In the genomic region with DNA sequence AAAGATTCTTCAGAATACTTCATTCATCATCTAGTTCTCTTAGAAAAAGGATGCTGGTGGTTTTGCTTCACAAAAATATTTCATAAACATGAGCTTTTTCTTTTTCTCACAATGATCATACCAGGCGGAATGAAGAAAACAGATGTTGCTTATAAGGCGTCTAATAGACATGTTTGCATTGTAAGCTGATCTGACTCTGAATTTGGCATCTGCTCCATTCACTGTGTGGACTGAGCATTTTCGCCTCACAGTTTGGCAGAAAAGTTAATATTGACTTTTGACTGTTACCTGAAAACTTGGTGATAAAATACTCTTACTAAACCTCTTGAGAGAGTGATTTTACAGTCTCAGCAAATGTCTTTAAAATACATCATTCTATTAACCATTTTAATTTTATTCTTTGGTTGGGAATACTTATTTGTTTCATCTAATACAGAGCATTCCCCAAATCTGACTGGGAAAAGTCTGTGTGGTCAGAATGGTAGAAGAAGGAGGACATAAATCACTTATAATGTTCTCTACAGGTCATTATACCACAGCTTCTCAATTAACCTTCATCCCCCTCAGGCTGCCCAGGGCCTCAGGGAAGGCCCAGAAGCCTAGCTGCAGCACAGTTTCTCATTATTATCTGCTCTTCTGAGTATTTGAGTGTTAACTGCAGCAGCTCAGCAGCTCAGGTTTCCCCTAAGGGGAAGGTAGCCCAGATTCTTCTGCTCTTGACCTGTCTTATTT, we compare ENCODE assay signal across 16 cellular contexts.
DNase-seq lines count a peak whose midpoint lies in the region; ATAC-seq and TF ChIP-seq lines count a peak whose summit lies in the region.
"Had no signal": no experiment of that assay in that cellular context is flagged by ENCODE, and none has a peak within 500 bp of the region (broad histone marks: within the 10 kb centered on the region; RNA-seq: fewer than 3 reads in every experiment).

No MANE protein-coding gene starts in this region.

- no peaks in the 10 kb centered on the region for H3K4me1 Mint-ChIP-seq in activated T-helper 1 cell treated with anti-CD3 and anti-CD28 coated beads, Interleukin-12 subunit alpha, Interleukin-12 subunit beta, Interleukin-2, Interleukin-4 antibody, amounts not matched to agents 30 ng/mL and 10 ng/mL and 1 ng/mL, durations not matched to agents 14 hours and 24 hours and 36 hours (ENCODE audit: low read depth)
- H3K4me1 Mint-ChIP-seq: endodermal cell, H9, IgD-negative memory B cell had no signal

- no peak for ATAC-seq in upper lobe of right lung

- no peaks in the 10 kb centered on the region for H3K36me3 ChIP-seq in upper lobe of right lung
- H3K36me3 ChIP-seq: uterus had no signal

- no peaks in the 10 kb centered on the region for H3K27me3 Mint-ChIP-seq in activated T-helper 1 cell treated with anti-CD3 and anti-CD28 coated beads, Interleukin-12 subunit alpha, Interleukin-12 subunit beta, Interleukin-2, Interleukin-4 antibody, amounts not matched to agents 30 ng/mL and 10 ng/mL and 1 ng/mL, durations not matched to agents 14 hours and 24 hours and 36 hours (ENCODE audit: insufficient read depth)
- H3K27me3 Mint-ChIP-seq: brain, IgD-negative memory B cell had no signal

- peaks cover 7% of the 10 kb centered on the region for H3K36me3 Mint-ChIP-seq in activated T-helper 1 cell treated with anti-CD3 and anti-CD28 coated beads, Interleukin-12 subunit alpha, Interleukin-12 subunit beta, Interleukin-2, Interleukin-4 antibody, amounts not matched to agents 30 ng/mL and 10 ng/mL and 1 ng/mL, durations not matched to agents 14 hours and 24 hours and 36 hours (ENCODE audit: low read depth)

- DNase-seq in AG10803 (ENCODE audit: low read depth) (peak; percentile 16), NCI-H1092 (lab: John Stamatoyannopoulos, UW) (peak; percentile 70), NCI-H446 (lab: John Stamatoyannopoulos, UW) (peak; percentile 34 to 69), fibroblast of peridontal ligament (ENCODE audit: extremely low read depth) (peak; percentile 45), upper lobe of right lung (no peak), GOT3 (lab: John Stamatoyannopoulos, UW) (no peak), activated gamma-delta T cell (lab: John Stamatoyannopoulos, UW) (no peak)
- DNase-seq in activated T-helper 1 cell treated with anti-CD3 and anti-CD28 coated beads, Interleukin-12 subunit alpha, Interleukin-12 subunit beta, Interleukin-2, Interleukin-4 antibody, amounts not matched to agents 30 ng/mL and 10 ng/mL and 1 ng/mL, durations not matched to agents 14 hours and 24 hours and 36 hours (ENCODE audit: low spot score) = no peak
- DNase-seq: activated CD4-positive, CD25-positive, alpha-beta regulatory T cell treated with anti-CD3 and anti-CD28 coated beads, Interleukin-2, amount 50 U/mL, for 72 hours; activated T-cell treated with anti-CD3 and anti-CD28 coated beads, Interleukin-2, amount 50 U/mL, for 48 hours; endodermal cell; H9; uterus had no signal

- no peak overlapping the region for H3K27ac ChIP-seq in upper lobe of right lung
- H3K27ac ChIP-seq: parathyroid adenoma, uterus had no signal

- no peak overlapping the region for H3K27ac Mint-ChIP-seq in activated T-helper 1 cell treated with anti-CD3 and anti-CD28 coated beads, Interleukin-12 subunit alpha, Interleukin-12 subunit beta, Interleukin-2, Interleukin-4 antibody, amounts not matched to agents 30 ng/mL and 10 ng/mL and 1 ng/mL, durations not matched to agents 14 hours and 24 hours and 36 hours
- H3K27ac Mint-ChIP-seq: endodermal cell, H9, IgD-negative memory B cell had no signal

- H3K9me3 Mint-ChIP-seq in activated T-helper 1 cell treated with anti-CD3 and anti-CD28 coated beads, Interleukin-12 subunit alpha, Interleukin-12 subunit beta, Interleukin-2, Interleukin-4 antibody, amounts not matched to agents 30 ng/mL and 10 ng/mL and 1 ng/mL, durations not matched to agents 14 hours and 24 hours and 36 hours = no peaks in the 10 kb centered on the region
- H3K9me3 Mint-ChIP-seq: endodermal cell, H9 had no signal

- no peaks in the 10 kb centered on the region for H3K4me1 ChIP-seq in upper lobe of right lung
- H3K4me1 ChIP-seq: parathyroid adenoma, uterus had no signal

- H3K9me3 ChIP-seq in upper lobe of right lung = no peaks in the 10 kb centered on the region
- H3K9me3 ChIP-seq: uterus had no signal

- intact Hi-C loops in upper lobe of right lung (cut with DNase I) = no loop called here
- intact Hi-C loops in activated T-helper 1 cell treated with anti-CD3 and anti-CD28 coated beads, Interleukin-12 subunit alpha, Interleukin-12 subunit beta, Interleukin-2, Interleukin-4 antibody, amounts not matched to agents 30 ng/mL and 10 ng/mL and 1 ng/mL, durations not matched to agents 14 hours and 24 hours and 36 hours (cut with micrococcal nuclease) = no loop called here

- TF ChIP-seq CTCF in AG10803 (conservative IDR thresholded peaks at IDR 0.05; ENCODE audit: low read length) = no peak
- no peak for TF ChIP-seq CTCF in upper lobe of right lung (IDR thresholded peaks at IDR 0.05)

- no peaks in the 10 kb centered on the region for H3K27me3 ChIP-seq in upper lobe of right lung
- H3K27me3 ChIP-seq: uterus had no signal

- no peak overlapping the region for H3K4me3 Mint-ChIP-seq in activated T-helper 1 cell treated with anti-CD3 and anti-CD28 coated beads, Interleukin-12 subunit alpha, Interleukin-12 subunit beta, Interleukin-2, Interleukin-4 antibody, amounts not matched to agents 30 ng/mL and 10 ng/mL and 1 ng/mL, durations not matched to agents 14 hours and 24 hours and 36 hours
- H3K4me3 Mint-ChIP-seq: brain, endodermal cell, H9, IgD-negative memory B cell had no signal

- H3K4me3 ChIP-seq in AG10803 (ENCODE audit: low read length) (no peak overlapping the region), upper lobe of right lung (no peak overlapping the region)
- H3K4me3 ChIP-seq: uterus had no signal

Comparison
In these comparisons a context has a peak if more than half of its experiments do, and no peak if none do; other contexts are left out.
1. DNase-seq: peak in AG10803 (single experiment), NCI-H1092 (single experiment), NCI-H446 (2 of 2) and fibroblast of peridontal ligament (single experiment); none in upper lobe of right lung (single experiment), GOT3 (single experiment), activated gamma-delta T cell (single experiment) and activated T-helper 1 cell treated with anti-CD3 and anti-CD28 coated beads, Interleukin-12 subunit alpha, Interleukin-12 subunit beta, Interleukin-2, Interleukin-4 antibody, amounts not matched to agents 30 ng/mL and 10 ng/mL and 1 ng/mL, durations not matched to agents 14 hours and 24 hours and 36 hours (single experiment).